ENCODE assay signal across 8 cellular contexts in genomic region chr1:24413350-24414163, GRCh38. TPM values are rescaled to one million over a fixed set of nuclear protein-coding genes. Genes with fewer than 3 reads are reported as not detected.
DNase-seq lines count a peak whose midpoint lies in the region; ATAC-seq, FAIRE-seq and TF ChIP-seq lines count a peak whose summit lies in the region.

Gene STPG1 (minus strand): TSS chr1:24413782. CDS start chr1:24401388, 12,394 bp downstream.

- H3K4me3 Mint-ChIP-seq in T-helper 17 cell (peak within 1 kb of the TSS; percentile 99), type B pancreatic cell (peak within 1 kb of the TSS; percentile 92)

- no peak for TF ChIP-seq CTCF in type B pancreatic cell (conservative IDR thresholded peaks at IDR 0.05)

- H3K4me3 ChIP-seq in SJCRH30, result no peak within 1 kb of the TSS

- peak; percentile 79 for DNase-seq in GM18507 (ENCODE audit: extremely low spot score, insufficient read length, low read depth)
- DNase-seq in NCI-H1105 (lab: John Stamatoyannopoulos, UW), result peak; percentile 90
- DNase-seq in T-helper 17 cell, result peak; percentile 44 to 64 (median 59)
- peak in 52 of 56 donors; percentile 33 to 87 (median 62) for DNase-seq in amygdala (lab: John Stamatoyannopoulos, UW)
- DNase-seq in left cardiac atrium, result peak; percentile 84
- peak; percentile 91 for DNase-seq in pons (ENCODE audit: low spot score)
- DNase-seq in type B pancreatic cell (ENCODE audit: extremely low spot score, unreplicated experiment), result peak; percentile 87
- DNase-seq in SJCRH30, result no peak

- H3K36me3 Mint-ChIP-seq in T-helper 17 cell (ENCODE audit: low read depth) (no peaks in the 10 kb centered on the region), type B pancreatic cell (no peaks in the 10 kb centered on the region)

- H3K27ac Mint-ChIP-seq in T-helper 17 cell (peak within 1 kb of the TSS; percentile 94), type B pancreatic cell (peak within 1 kb of the TSS; percentile 84)

- H3K4me1 Mint-ChIP-seq in T-helper 17 cell (peaks cover 40% of the 10 kb centered on the region), type B pancreatic cell (ENCODE audit: unreplicated experiment) (peaks cover 30% of the 10 kb centered on the region)

- H3K27ac ChIP-seq in SJCRH30, result no peak within 1 kb of the TSS

- H3K4me1 ChIP-seq in SJCRH30, result no peaks in the 10 kb centered on the region

- H3K9me3 ChIP-seq in T-helper 17 cell (ENCODE audit: control insufficient read depth, low read length, poor library complexity, severe bottlenecking) (no peaks in the 10 kb centered on the region), SJCRH30 (replicated peaks) (no peaks in the 10 kb centered on the region)

- no peaks in the 10 kb centered on the region for H3K27me3 ChIP-seq in SJCRH30

- H3K9me3 Mint-ChIP-seq in type B pancreatic cell, result no peaks in the 10 kb centered on the region

- no peaks in the 10 kb centered on the region for H3K27me3 Mint-ChIP-seq in T-helper 17 cell
- no peaks in the 10 kb centered on the region for H3K27me3 Mint-ChIP-seq in type B pancreatic cell

- H3K36me3 ChIP-seq in SJCRH30, result no peaks in the 10 kb centered on the region

- intact Hi-C loops in left cardiac atrium (cut with DNase I), result loop anchor here in 1 of 2 donors (10.0 kb wide), 1 partner anchor 221 kb away; no protein-coding TSS in a partner anchor

- ATAC-seq in T-helper 17 cell (peak; percentile 9), left cardiac atrium (peak; percentile 79 to 81)

- FAIRE-seq in GM18507 (lab: Jason Lieb, UNC), result peak; percentile 89

RNA-seq across cellular contexts. Expression of gene STPG1, which starts in this region (rescaled TPM):
- total RNA-seq in T-helper 17 cell (1 to 10 TPM; 2.5 to 3.6 TPM), left cardiac atrium (1 to 10 TPM; 4.6 to 6.6 TPM), type B pancreatic cell (ENCODE audit: low replicate concordance) (7.2 and 8.7 TPM in 2 replicates)
- not detected in 2 replicates for total RNA-seq in SJCRH30 (2014; rRNA removed; shearing (Covaris generic))

Comparison
In these comparisons a context has a peak if more than half of its experiments do, and no peak if none do; other contexts are left out.
1. DNase-seq: peak in GM18507 (single experiment), NCI-H1105 (single experiment), T-helper 17 cell (3 of 3), amygdala (52 of 56), left cardiac atrium (single experiment), pons (single experiment) and type B pancreatic cell (single experiment); none in SJCRH30 (0 of 2).